20 cellular contexts compared by ENCODE assay signal in the genomic region with DNA sequence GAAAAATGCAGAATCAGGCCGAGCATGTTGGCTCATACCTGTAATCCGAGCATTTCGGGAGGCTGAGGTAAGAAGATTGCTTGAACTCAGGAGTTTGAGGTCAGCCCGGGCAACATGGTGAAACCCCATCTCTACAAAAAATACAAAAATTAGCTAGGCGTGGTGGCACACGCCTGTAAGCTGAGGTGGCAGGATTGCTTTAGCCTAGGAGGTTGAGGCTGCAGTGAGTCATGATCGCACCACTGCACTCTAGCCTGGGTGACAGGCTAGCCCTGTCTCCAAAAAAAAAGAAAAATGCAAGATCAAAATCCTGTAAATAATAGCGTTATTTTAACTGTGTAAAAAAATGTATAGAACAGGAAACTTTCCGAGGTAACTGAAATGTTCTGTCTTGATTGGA. TPM values are rescaled to one million over a fixed set of nuclear protein-coding genes. Genes with fewer than 3 reads are reported as not detected.
A peak's percentile ranks its signal among the peaks of the same experiment; 100 is the strongest.
DNase-seq lines count a peak whose midpoint lies in the region.
"Had no signal": no experiment of that assay in that cellular context is flagged by ENCODE, and none has a peak within 500 bp of the region (broad histone marks: within the 10 kb centered on the region; RNA-seq: fewer than 3 reads in every experiment).

No MANE protein-coding gene starts in this region.

- no peak overlapping the region for H3K27ac Mint-ChIP-seq in CD8-positive, alpha-beta memory T cell
- H3K27ac Mint-ChIP-seq in activated T-cell treated with anti-CD3 and anti-CD28 coated beads, Interleukin-2, amount 50 U/mL, for 24 hours: no peak overlapping the region
- H3K27ac Mint-ChIP-seq in CD4-positive, alpha-beta memory T cell: peak overlapping the region in 1 of 7 donors; percentile 41

- H3K4me3 ChIP-seq in adipocyte (ENCODE audit: low read length): no peak overlapping the region
- H3K4me3 ChIP-seq in CD8-positive, alpha-beta memory T cell (ENCODE audit: low read length): no peak overlapping the region
- H3K4me3 ChIP-seq in CD4-positive, alpha-beta memory T cell (ENCODE audit: low read length in 2 of 2): no peak overlapping the region
- H3K4me3 ChIP-seq: adrenal gland, K562, pancreas, tibial artery had no signal

- H3K4me3 Mint-ChIP-seq in CD8-positive, alpha-beta memory T cell: no peak overlapping the region
- no peak overlapping the region for H3K4me3 Mint-ChIP-seq in activated T-cell treated with anti-CD3 and anti-CD28 coated beads, Interleukin-2, amount 50 U/mL, for 24 hours
- H3K4me3 Mint-ChIP-seq in CD4-positive, alpha-beta memory T cell: no peak overlapping the region

- intact Hi-C loops in CD4-positive, alpha-beta memory T cell (cut with micrococcal nuclease): no loop called here

- H3K27ac ChIP-seq in CD8-positive, alpha-beta memory T cell (ENCODE audit: low read depth, low read length): no peak overlapping the region
- H3K27ac ChIP-seq in CD4-positive, alpha-beta memory T cell (ENCODE audit: low read depth, low read length): no peak overlapping the region
- H3K27ac ChIP-seq: adrenal gland, HL-60, pancreas, tibial artery had no signal

- H3K9me3 ChIP-seq in adipocyte (ENCODE audit: control insufficient read depth, low read length): no peaks in the 10 kb centered on the region
- no peaks in the 10 kb centered on the region for H3K9me3 ChIP-seq in CD8-positive, alpha-beta memory T cell (ENCODE audit: low read length)
- no peaks in the 10 kb centered on the region for H3K9me3 ChIP-seq in CD4-positive, alpha-beta memory T cell (ENCODE audit: control insufficient read depth in 1 of 2, low read length in 2 of 2)
- H3K9me3 ChIP-seq: adrenal gland, BE2C, pancreas, tibial artery had no signal

- no peaks in the 10 kb centered on the region for H3K4me1 Mint-ChIP-seq in CD8-positive, alpha-beta memory T cell
- H3K4me1 Mint-ChIP-seq in activated T-cell treated with anti-CD3 and anti-CD28 coated beads, Interleukin-2, amount 50 U/mL, for 24 hours (ENCODE audit: low read depth): no peaks in the 10 kb centered on the region
- H3K4me1 Mint-ChIP-seq in CD4-positive, alpha-beta memory T cell: peaks cover 0 to 3% (median 0%) of the 10 kb centered on the region in 4 donors

- H3K4me1 ChIP-seq in adipocyte (ENCODE audit: control insufficient read depth, insufficient read depth, low read length): peaks cover 30% of the 10 kb centered on the region
- no peaks in the 10 kb centered on the region for H3K4me1 ChIP-seq in CD8-positive, alpha-beta memory T cell (ENCODE audit: insufficient read depth, low read length)
- no peaks in the 10 kb centered on the region for H3K4me1 ChIP-seq in CD4-positive, alpha-beta memory T cell (ENCODE audit: insufficient read depth, low read length)
- H3K4me1 ChIP-seq: adrenal gland, BE2C, pancreas, tibial artery had no signal

- no peaks in the 10 kb centered on the region for H3K9me3 Mint-ChIP-seq in CD8-positive, alpha-beta memory T cell
- H3K9me3 Mint-ChIP-seq in activated T-cell treated with anti-CD3 and anti-CD28 coated beads, Interleukin-2, amount 50 U/mL, for 24 hours: no peaks in the 10 kb centered on the region
- no peaks in the 10 kb centered on the region for H3K9me3 Mint-ChIP-seq in CD4-positive, alpha-beta memory T cell

- CTCF ChIA-PET in CD8-positive, alpha-beta memory T cell (lab: Charles Lee): no interaction called here
- CTCF ChIA-PET in CD4-positive, alpha-beta memory T cell (lab: Charles Lee; ENCODE audit: partially characterized antibody): no interaction called here

- no peaks in the 10 kb centered on the region for H3K27me3 ChIP-seq in adipocyte (replicated peaks; ENCODE audit: control insufficient read depth, insufficient read depth, low read length)
- no peaks in the 10 kb centered on the region for H3K27me3 ChIP-seq in CD8-positive, alpha-beta memory T cell (ENCODE audit: insufficient read depth, low read length, poor library complexity, severe bottlenecking)
- H3K27me3 ChIP-seq in CD4-positive, alpha-beta memory T cell (ENCODE audit: insufficient read depth, low read length): no peaks in the 10 kb centered on the region
- H3K27me3 ChIP-seq: adrenal gland, BE2C, pancreas, tibial artery had no signal

- no peaks in the 10 kb centered on the region for H3K27me3 Mint-ChIP-seq in CD8-positive, alpha-beta memory T cell
- H3K27me3 Mint-ChIP-seq in activated T-cell treated with anti-CD3 and anti-CD28 coated beads, Interleukin-2, amount 50 U/mL, for 24 hours: no peaks in the 10 kb centered on the region
- no peaks in the 10 kb centered on the region for H3K27me3 Mint-ChIP-seq in CD4-positive, alpha-beta memory T cell

- peak overlapping the region; percentile 4 for H3K9ac ChIP-seq in adipocyte (ENCODE audit: low read length)

- peaks cover 75% of the 10 kb centered on the region for H3K36me3 ChIP-seq in adipocyte (ENCODE audit: control insufficient read depth, insufficient read depth, low read length, severe bottlenecking)
- H3K36me3 ChIP-seq in CD8-positive, alpha-beta memory T cell (ENCODE audit: insufficient read depth, low read length): peaks cover 71% of the 10 kb centered on the region
- peaks cover 67% of the 10 kb centered on the region for H3K36me3 ChIP-seq in CD4-positive, alpha-beta memory T cell (ENCODE audit: insufficient read depth, low read length)

- DNase-seq in HPDE6-E6E7 (ENCODE audit: extremely low spot score) (peak; percentile 37), adipocyte (ENCODE audit: low read depth) (no peak), fibroblast of peridontal ligament (ENCODE audit: extremely low read depth) (peak; percentile 18)
- no peak for DNase-seq in stimulated activated CD4-positive, alpha-beta T cell treated with anti-CD3 and anti-CD28 coated beads, Interleukin-12 subunit alpha, Interleukin-12 subunit beta, amount 100 ng/mL, for 4 hours
- no peak for DNase-seq in CD8-positive, alpha-beta memory T cell
- no peak for DNase-seq in activated T-cell treated with anti-CD3 and anti-CD28 coated beads, Interleukin-2, amount 50 U/mL, for 24 hours
- DNase-seq in CD4-positive, alpha-beta memory T cell: no peak
- DNase-seq: activated CD4-positive, alpha-beta T cell treated with anti-CD3 and anti-CD28 coated beads for 48 hours; adrenal gland; BE2C; cerebellar nuclear complex; effector CD8-positive, alpha-beta T cell; NCI-H2081; pancreas; stimulated activated naive CD4-positive, alpha-beta T cell; tibial artery had no signal

- H3K36me3 Mint-ChIP-seq in CD8-positive, alpha-beta memory T cell: peaks cover 16 to 81% (median 32%) of the 10 kb centered on the region in 3 donors
- peaks cover 90% of the 10 kb centered on the region for H3K36me3 Mint-ChIP-seq in activated T-cell treated with anti-CD3 and anti-CD28 coated beads, Interleukin-2, amount 50 U/mL, for 24 hours (ENCODE audit: low read depth)
- H3K36me3 Mint-ChIP-seq in CD4-positive, alpha-beta memory T cell: peaks cover 60 to 73% of the 10 kb centered on the region in 2 donors

- POLR2A ChIA-PET in CD8-positive, alpha-beta memory T cell (lab: Charles Lee): no interaction called here
- POLR2A ChIA-PET in CD4-positive, alpha-beta memory T cell (lab: Charles Lee; ENCODE audit: partially characterized antibody): no interaction called here

RNA-seq across cellular contexts. Expression of gene RNF44, which starts 39.4 kb away (rescaled TPM):
- 10 to 100 TPM; 54.6 to 56.8 TPM for total RNA-seq in CD8-positive, alpha-beta memory T cell
- polyA plus RNA-seq in CD8-positive, alpha-beta memory T cell: 4.3 TPM
- 100 to 1,000 TPM; 247 to 262 TPM for total RNA-seq in CD4-positive, alpha-beta memory T cell
- polyA plus RNA-seq in CD4-positive, alpha-beta memory T cell: 1 to 10 TPM; 1.1 to 7.1 TPM

RNA-seq across cellular contexts. Expression of gene FAF2, which starts 49.7 kb away (rescaled TPM):
- 10 to 100 TPM; 45.1 to 45.2 TPM for total RNA-seq in CD8-positive, alpha-beta memory T cell
- 13.5 TPM for polyA plus RNA-seq in CD8-positive, alpha-beta memory T cell
- total RNA-seq in CD4-positive, alpha-beta memory T cell: 10 to 100 TPM; 32.3 to 33.6 TPM
- polyA plus RNA-seq in CD4-positive, alpha-beta memory T cell: 10 to 100 TPM; 10.8 to 18.4 TPM

RNA-seq across cellular contexts. Expression of gene CDHR2, which starts 51.3 kb away (rescaled TPM):
- total RNA-seq in CD8-positive, alpha-beta memory T cell: 1 to 10 TPM in 1 of 2 experiments, under 1 TPM in 1; 0.49 to 1.1 TPM
- not detected for polyA plus RNA-seq in CD8-positive, alpha-beta memory T cell
- total RNA-seq in CD4-positive, alpha-beta memory T cell: 1 to 10 TPM; 2.9 TPM
- not detected for polyA plus RNA-seq in CD4-positive, alpha-beta memory T cell
- total RNA-seq: lung microvascular endothelial cell, NCI-H460 had no signal

Comparison
In these comparisons a context has a peak if more than half of its experiments do, and no peak if none do; other contexts are left out.
1. DNase-seq: peak in HPDE6-E6E7 (single experiment) and fibroblast of peridontal ligament (single experiment); none in adipocyte (single experiment), stimulated activated CD4-positive, alpha-beta T cell treated with anti-CD3 and anti-CD28 coated beads, Interleukin-12 subunit alpha, Interleukin-12 subunit beta, amount 100 ng/mL, for 4 hours (single experiment), CD8-positive, alpha-beta memory T cell (0 of 5), activated T-cell treated with anti-CD3 and anti-CD28 coated beads, Interleukin-2, amount 50 U/mL, for 24 hours (single experiment) and CD4-positive, alpha-beta memory T cell (0 of 5).
2. RNA of gene RNF44, which starts 39.4 kb away (total RNA-seq): 247 to 262 TPM in CD4-positive, alpha-beta memory T cell; 54.6 to 56.8 TPM in CD8-positive, alpha-beta memory T cell; every median in the first group is over 4 times any median in the second.